Comparison of ENCODE assay signal across 10 cellular contexts in the genomic region with DNA sequence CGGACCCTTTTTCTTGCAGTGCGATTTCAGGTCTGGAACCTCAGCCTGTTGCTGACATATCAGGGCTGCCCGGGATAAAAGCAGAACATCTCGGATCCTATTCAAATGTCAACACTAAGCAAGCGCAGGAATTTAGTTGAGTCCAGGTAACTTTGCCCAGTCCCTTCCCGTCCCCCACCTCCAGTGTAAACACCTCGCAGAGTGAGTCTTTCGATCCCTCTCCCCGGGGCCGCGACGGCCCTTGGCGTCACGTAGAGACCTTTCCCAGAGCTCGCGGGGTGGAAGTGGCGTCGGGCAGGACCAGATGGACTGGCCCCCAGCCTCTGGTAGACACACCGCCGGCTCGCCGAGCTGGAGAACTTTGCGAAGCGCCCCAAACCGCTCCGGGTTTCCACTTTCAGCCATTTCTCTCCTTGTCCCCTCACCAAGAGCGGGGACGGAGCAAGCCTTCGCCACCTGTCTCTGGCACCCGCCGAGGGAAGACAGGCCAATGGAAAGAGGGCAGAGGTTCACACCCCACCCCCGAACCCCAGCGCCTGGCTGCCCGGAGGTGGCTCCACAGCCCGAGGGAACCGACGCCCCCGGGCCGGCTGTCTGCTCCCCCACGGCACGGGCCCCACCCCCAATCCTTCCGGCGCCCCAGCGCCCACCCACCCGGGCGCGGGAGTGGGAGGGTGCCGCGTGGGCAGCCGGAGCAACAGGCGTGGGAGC. TPM values are rescaled to one million over a fixed set of nuclear protein-coding genes. Genes with fewer than 3 reads are reported as not detected.
DNase-seq lines count a peak whose midpoint lies in the region; ATAC-seq and TF ChIP-seq lines count a peak whose summit lies in the region.
"Had no signal": no experiment of that assay in that cellular context is flagged by ENCODE, and none has a peak within 500 bp of the region (broad histone marks: within the 10 kb centered on the region; RNA-seq: fewer than 3 reads in every experiment).

No MANE protein-coding gene starts in this region.

- H3K27ac Mint-ChIP-seq in chondrocyte (ENCODE audit: unreplicated experiment) = no peak overlapping the region
- H3K27ac Mint-ChIP-seq: natural killer cell treated with Interleukin-12 subunit alpha and Interleukin-12 subunit beta and Interleukin-15 and Interleukin-18, amount 100 ng/mL, for 72 hours; T-helper 1 cell treated with Interleukin-12 subunit alpha and Interleukin-12 subunit beta and Interleukin-4 antibody, amounts not matched to agents 30 μg/mL and 1 μg/mL, for 36 hours had no signal

- no peaks in the 10 kb centered on the region for H3K9me3 Mint-ChIP-seq in chondrocyte (ENCODE audit: low read depth)
- H3K9me3 Mint-ChIP-seq: natural killer cell treated with Interleukin-12 subunit alpha and Interleukin-12 subunit beta and Interleukin-15 and Interleukin-18, amount 100 ng/mL, for 72 hours; T-helper 1 cell treated with Interleukin-12 subunit alpha and Interleukin-12 subunit beta and Interleukin-4 antibody, amounts not matched to agents 30 μg/mL and 1 μg/mL, for 36 hours had no signal

- H3K4me1 Mint-ChIP-seq in chondrocyte (ENCODE audit: low read depth) = peaks cover 16% of the 10 kb centered on the region

- H3K4me3 ChIP-seq in muscle layer of colon (ENCODE audit: low read depth in 1 of 2, low read length in 2 of 2) (peak overlapping the region; percentile 42 to 60), aorta (ENCODE audit: low read length in 2 of 2) (peak overlapping the region; percentile 75 to 83)

- no peaks in the 10 kb centered on the region for H3K27me3 ChIP-seq in muscle layer of colon (ENCODE audit: control insufficient read depth in 1 of 2, insufficient read depth in 2 of 2, low read length in 2 of 2)
- no peaks in the 10 kb centered on the region for H3K27me3 ChIP-seq in aorta (ENCODE audit: control insufficient read depth in 1 of 2, insufficient read depth in 2 of 2, low read length in 1 of 2)

- H3K4me1 ChIP-seq in muscle layer of colon (ENCODE audit: insufficient read depth, low read length) = peaks cover 40% of the 10 kb centered on the region
- peaks cover 0 to 4% of the 10 kb centered on the region in 2 donors for H3K4me1 ChIP-seq in aorta (ENCODE audit: control insufficient read depth in 1 of 2, insufficient read depth in 2 of 2, low read length in 2 of 2)

- H3K4me3 Mint-ChIP-seq in chondrocyte (ENCODE audit: unreplicated experiment) = peak overlapping the region; percentile 55
- H3K4me3 Mint-ChIP-seq: natural killer cell treated with Interleukin-12 subunit alpha and Interleukin-12 subunit beta and Interleukin-15 and Interleukin-18, amount 100 ng/mL, for 72 hours; T-helper 1 cell treated with Interleukin-12 subunit alpha and Interleukin-12 subunit beta and Interleukin-4 antibody, amounts not matched to agents 30 μg/mL and 1 μg/mL, for 36 hours had no signal

- no peak overlapping the region for H3K9ac ChIP-seq in muscle layer of colon (ENCODE audit: low read length)

- TF ChIP-seq CTCF in chondrocyte (IDR thresholded peaks at IDR 0.05) = no peak

- no peaks in the 10 kb centered on the region for H3K36me3 ChIP-seq in muscle layer of colon (ENCODE audit: insufficient read depth, low read length)
- H3K36me3 ChIP-seq in aorta (ENCODE audit: control insufficient read depth in 1 of 2, insufficient read depth in 2 of 2, low read length in 1 of 2) = no peaks in the 10 kb centered on the region

- H3K9me3 ChIP-seq in muscle layer of colon (ENCODE audit: low read length) (no peaks in the 10 kb centered on the region), aorta (ENCODE audit: control insufficient read depth, low read length) (no peaks in the 10 kb centered on the region)

- H3K36me3 Mint-ChIP-seq in chondrocyte (ENCODE audit: low read depth) = no peaks in the 10 kb centered on the region
- H3K36me3 Mint-ChIP-seq: natural killer cell treated with Interleukin-12 subunit alpha and Interleukin-12 subunit beta and Interleukin-15 and Interleukin-18, amount 100 ng/mL, for 72 hours had no signal

- peaks cover 41% of the 10 kb centered on the region for H3K27me3 Mint-ChIP-seq in chondrocyte (ENCODE audit: low read depth)

- WGBS in aorta, 2 donors = 2 to 3% methylated on average over 45 to 51 of the region's 51 CpGs

- intact Hi-C loops in aorta (cut with DNase I) = loop anchor here (2.0 to 5.0 kb wide), 2 partner anchors 67 to 68 kb away; no protein-coding TSS in a partner anchor

- ATAC-seq in aorta (ENCODE audit: low FRiP score) (no peak), HG03108 (IDR thresholded peaks at IDR 0.05; ENCODE audit: unreplicated experiment) (no peak), GM18909 (IDR thresholded peaks at IDR 0.05; ENCODE audit: poor library complexity, unreplicated experiment) (no peak)

- peak overlapping the region; percentile 54 for H3K27ac ChIP-seq in muscle layer of colon (ENCODE audit: low read depth, low read length)
- H3K27ac ChIP-seq in aorta (ENCODE audit: low read depth in 1 of 2, low read length in 2 of 2) = no peak overlapping the region

- peak in 2 of 3 experiments; percentile 2 to 16 for DNase-seq in stimulated activated CD4-positive, alpha-beta T cell treated with anti-CD3 and anti-CD28 coated beads, TNF-alpha, amount 100 ng/mL, for 4 hours (ENCODE audit: low read depth in 3 of 3)
- DNase-seq in stimulated activated CD4-positive, alpha-beta T cell treated with anti-CD3 and anti-CD28 coated beads, Interleukin-4, amount 100 ng/mL, for 24 hours = no peak
- DNase-seq in chondrocyte (ENCODE audit: low spot score) (no peak), aorta (peak; percentile 54 to 81), AG08395 (ENCODE audit: low spot score) (no peak)

RNA-seq across cellular contexts. Expression of a gene that starts 0.6 kb away (rescaled TPM):
- total RNA-seq in chondrocyte (0.77 to 3.6 TPM (median 0.99 TPM) in 3 replicates), aorta (10 to 100 TPM; 21.2 to 25.3 TPM)
- polyA plus RNA-seq in aorta = 1 to 10 TPM; 1.1 to 3.6 TPM
- total RNA-seq: natural killer cell treated with Interleukin-12 subunit alpha and Interleukin-12 subunit beta and Interleukin-15 and Interleukin-18, amount 100 ng/mL, for 72 hours had no signal

Comparison
In these comparisons a context has a peak if more than half of its experiments do, and no peak if none do; other contexts are left out.
1. DNase-seq: peak in stimulated activated CD4-positive, alpha-beta T cell treated with anti-CD3 and anti-CD28 coated beads, TNF-alpha, amount 100 ng/mL, for 4 hours (2 of 3) and aorta (2 of 2); none in stimulated activated CD4-positive, alpha-beta T cell treated with anti-CD3 and anti-CD28 coated beads, Interleukin-4, amount 100 ng/mL, for 24 hours (single experiment), chondrocyte (single experiment) and AG08395 (single experiment).